ENCODE assay signal across 1 cellular context in the genomic region with DNA sequence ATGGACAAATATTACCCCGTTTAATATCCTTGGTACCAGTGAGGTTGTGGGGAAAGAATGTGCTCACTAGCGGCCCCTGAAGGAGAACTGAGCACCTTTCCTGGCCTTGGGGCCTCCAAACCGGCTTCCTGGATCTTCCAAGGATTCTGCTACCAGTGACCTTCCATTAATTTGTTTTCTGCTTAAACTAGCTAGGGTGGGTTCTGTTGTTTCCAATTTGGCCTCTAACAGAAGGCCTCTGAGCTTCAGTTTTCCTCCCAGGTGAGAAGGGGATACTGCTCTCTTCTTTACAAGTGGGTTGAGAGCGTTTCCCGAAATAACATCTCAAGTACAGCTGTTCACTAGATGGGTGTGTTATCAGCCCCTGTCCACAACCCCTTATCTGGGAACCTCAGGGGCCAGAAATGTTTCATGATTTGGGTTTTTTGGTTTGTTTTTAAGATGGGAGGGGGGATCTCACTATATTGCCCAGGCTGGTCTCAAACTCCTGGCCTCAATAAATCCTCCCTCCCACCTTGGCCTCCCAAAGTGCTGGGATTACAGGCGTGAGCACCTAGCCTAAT.
TF ChIP-seq lines count a peak whose summit lies in the region.

No MANE protein-coding gene starts in this region.

TF ChIP-seq in K562, 482 proteins besides CTCF, POLR2A, EP300 and RAD21 (continued from another document and continues in another):
- TF ChIP-seq, protein P1, sequence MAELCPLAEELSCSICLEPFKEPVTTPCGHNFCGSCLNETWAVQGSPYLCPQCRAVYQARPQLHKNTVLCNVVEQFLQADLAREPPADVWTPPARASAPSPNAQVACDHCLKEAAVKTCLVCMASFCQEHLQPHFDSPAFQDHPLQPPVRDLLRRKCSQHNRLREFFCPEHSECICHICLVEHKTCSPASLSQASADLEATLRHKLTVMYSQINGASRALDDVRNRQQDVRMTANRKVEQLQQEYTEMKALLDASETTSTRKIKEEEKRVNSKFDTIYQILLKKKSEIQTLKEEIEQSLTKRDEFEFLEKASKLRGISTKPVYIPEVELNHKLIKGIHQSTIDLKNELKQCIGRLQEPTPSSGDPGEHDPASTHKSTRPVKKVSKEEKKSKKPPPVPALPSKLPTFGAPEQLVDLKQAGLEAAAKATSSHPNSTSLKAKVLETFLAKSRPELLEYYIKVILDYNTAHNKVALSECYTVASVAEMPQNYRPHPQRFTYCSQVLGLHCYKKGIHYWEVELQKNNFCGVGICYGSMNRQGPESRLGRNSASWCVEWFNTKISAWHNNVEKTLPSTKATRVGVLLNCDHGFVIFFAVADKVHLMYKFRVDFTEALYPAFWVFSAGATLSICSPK (IDR thresholded peaks at IDR 0.05; ENCODE audit: borderline replicate concordance) = no peak
- TF ChIP-seq ZFP36 (IDR thresholded peaks at IDR 0.05; ENCODE audit: low read depth, low read length, partially characterized antibody) = no peak
- peak; percentile 50; the same call in 1 of the 2 replicates for TF ChIP-seq ZNF311 (CRISPR knock-in tag; IDR thresholded peaks at IDR 0.05)
- peak; percentile 70 for TF ChIP-seq SMAD4 (CRISPR knock-in tag; conservative IDR thresholded peaks at IDR 0.05)
- TF ChIP-seq SP2 (IDR thresholded peaks at IDR 0.05; ENCODE audit: extremely low read depth, low read depth, low read length, poor library complexity, severe bottlenecking) = no peak
- peak; percentile 98 for TF ChIP-seq HDAC2 (IDR thresholded peaks at IDR 0.05)
- TF ChIP-seq ZNF79 (CRISPR knock-in tag; IDR thresholded peaks at IDR 0.05; ENCODE audit: low read depth) = no peak
- 0 out of 2 replicates have a peak, but pooled peaks have one; percentile 14 for TF ChIP-seq NR2C1 (IDR thresholded peaks at IDR 0.05)
- peak; percentile 40 for TF ChIP-seq NR2C1 (tag; IDR thresholded peaks at IDR 0.05)
- peak; percentile 56; the same call in 1 of the 2 replicates for TF ChIP-seq RUNX1 (IDR thresholded peaks at IDR 0.05; ENCODE audit: low read depth)
- TF ChIP-seq, protein P2, sequence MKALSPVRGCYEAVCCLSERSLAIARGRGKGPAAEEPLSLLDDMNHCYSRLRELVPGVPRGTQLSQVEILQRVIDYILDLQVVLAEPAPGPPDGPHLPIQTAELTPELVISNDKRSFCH (CRISPR knock-in tag; IDR thresholded peaks at IDR 0.05) = no peak
- TF ChIP-seq, protein P2 (tag; IDR thresholded peaks at IDR 0.05) = peak; percentile 44; the same call in 1 of the 2 replicates
- no peak for TF ChIP-seq ZNF778 (CRISPR knock-in tag; IDR thresholded peaks at IDR 0.05)
- no peak for TF ChIP-seq GTF2A2 (tag; IDR thresholded peaks at IDR 0.05)
- TF ChIP-seq NR4A1 (CRISPR knock-in tag; IDR thresholded peaks at IDR 0.05) = no peak
- peak; percentile 61; the same call in 1 of the 2 replicates for TF ChIP-seq NR4A1 (tag; IDR thresholded peaks at IDR 0.05)
- TF ChIP-seq ZNF143 (CRISPR knock-in tag; IDR thresholded peaks at IDR 0.05) = no peak
- TF ChIP-seq ZNF174 (CRISPR knock-in tag; IDR thresholded peaks at IDR 0.05) = no peak
- peak; percentile 78; the same call in 1 of the 2 replicates for TF ChIP-seq ZNF197 (CRISPR knock-in tag; IDR thresholded peaks at IDR 0.05; ENCODE audit: low read depth)
- TF ChIP-seq EHMT2 (IDR thresholded peaks at IDR 0.05) = 0 out of 2 replicates have a peak, but pooled peaks have one; percentile 18
- no peak for TF ChIP-seq MCM2 (IDR thresholded peaks at IDR 0.05; ENCODE audit: low read depth)
- TF ChIP-seq PHF20 (IDR thresholded peaks at IDR 0.05; ENCODE audit: partially characterized antibody) = no peak
- TF ChIP-seq, protein P3, sequence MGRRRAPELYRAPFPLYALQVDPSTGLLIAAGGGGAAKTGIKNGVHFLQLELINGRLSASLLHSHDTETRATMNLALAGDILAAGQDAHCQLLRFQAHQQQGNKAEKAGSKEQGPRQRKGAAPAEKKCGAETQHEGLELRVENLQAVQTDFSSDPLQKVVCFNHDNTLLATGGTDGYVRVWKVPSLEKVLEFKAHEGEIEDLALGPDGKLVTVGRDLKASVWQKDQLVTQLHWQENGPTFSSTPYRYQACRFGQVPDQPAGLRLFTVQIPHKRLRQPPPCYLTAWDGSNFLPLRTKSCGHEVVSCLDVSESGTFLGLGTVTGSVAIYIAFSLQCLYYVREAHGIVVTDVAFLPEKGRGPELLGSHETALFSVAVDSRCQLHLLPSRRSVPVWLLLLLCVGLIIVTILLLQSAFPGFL (CRISPR knock-in tag; IDR thresholded peaks at IDR 0.05) = no peak
- TF ChIP-seq CREM (IDR thresholded peaks at IDR 0.05; ENCODE audit: low read depth) = peak; percentile 64
- TF ChIP-seq ZC3H11A (IDR thresholded peaks at IDR 0.05; ENCODE audit: low read depth, low read length) = no peak
- peak; percentile 73; the same call in 1 of the 2 replicates for TF ChIP-seq ZNF175 (CRISPR knock-in tag; IDR thresholded peaks at IDR 0.05; ENCODE audit: low read depth)
- TF ChIP-seq POU5F1 (IDR thresholded peaks at IDR 0.05; ENCODE audit: borderline replicate concordance, low read depth, low read length, partially characterized antibody) = no peak
- TF ChIP-seq, protein P4, sequence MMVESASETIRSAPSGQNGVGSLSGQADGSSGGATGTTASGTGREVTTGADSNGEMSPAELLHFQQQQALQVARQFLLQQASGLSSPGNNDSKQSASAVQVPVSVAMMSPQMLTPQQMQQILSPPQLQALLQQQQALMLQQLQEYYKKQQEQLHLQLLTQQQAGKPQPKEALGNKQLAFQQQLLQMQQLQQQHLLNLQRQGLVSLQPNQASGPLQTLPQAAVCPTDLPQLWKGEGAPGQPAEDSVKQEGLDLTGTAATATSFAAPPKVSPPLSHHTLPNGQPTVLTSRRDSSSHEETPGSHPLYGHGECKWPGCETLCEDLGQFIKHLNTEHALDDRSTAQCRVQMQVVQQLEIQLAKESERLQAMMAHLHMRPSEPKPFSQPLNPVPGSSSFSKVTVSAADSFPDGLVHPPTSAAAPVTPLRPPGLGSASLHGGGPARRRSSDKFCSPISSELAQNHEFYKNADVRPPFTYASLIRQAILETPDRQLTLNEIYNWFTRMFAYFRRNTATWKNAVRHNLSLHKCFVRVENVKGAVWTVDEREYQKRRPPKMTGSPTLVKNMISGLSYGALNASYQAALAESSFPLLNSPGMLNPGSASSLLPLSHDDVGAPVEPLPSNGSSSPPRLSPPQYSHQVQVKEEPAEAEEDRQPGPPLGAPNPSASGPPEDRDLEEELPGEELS (CRISPR knock-in tag; IDR thresholded peaks at IDR 0.05; ENCODE audit: borderline replicate concordance) = no peak
- no peak for TF ChIP-seq ZFP1 (CRISPR knock-in tag; IDR thresholded peaks at IDR 0.05)
- 0 out of 2 replicates have a peak, but pooled peaks have one; percentile 13 for TF ChIP-seq PHF21A (IDR thresholded peaks at IDR 0.05; ENCODE audit: borderline replicate concordance, low read depth)
- no peak for TF ChIP-seq NFRKB (IDR thresholded peaks at IDR 0.05; ENCODE audit: low read depth)
- TF ChIP-seq ZNF263 (CRISPR knock-in tag; IDR thresholded peaks at IDR 0.05; ENCODE audit: borderline replicate concordance) = no peak
- TF ChIP-seq BRF1 (IDR thresholded peaks at IDR 0.05; ENCODE audit: borderline replicate concordance, extremely low read depth, insufficient read length) = no peak
- TF ChIP-seq ZNF77 (CRISPR knock-in tag; IDR thresholded peaks at IDR 0.05) = no peak
- TF ChIP-seq GATA2 (CRISPR knock-in tag; IDR thresholded peaks at IDR 0.05) = peak; percentile 83
- TF ChIP-seq TEAD4 (IDR thresholded peaks at IDR 0.05; ENCODE audit: low read length) = peak; percentile 95
- no peak for TF ChIP-seq TEAD4 (CRISPR knock-in tag; IDR thresholded peaks at IDR 0.05; ENCODE audit: borderline replicate concordance)
- TF ChIP-seq TEAD1 (CRISPR knock-in tag; IDR thresholded peaks at IDR 0.05) = peak; percentile 80 to 86
- TF ChIP-seq, protein P5, sequence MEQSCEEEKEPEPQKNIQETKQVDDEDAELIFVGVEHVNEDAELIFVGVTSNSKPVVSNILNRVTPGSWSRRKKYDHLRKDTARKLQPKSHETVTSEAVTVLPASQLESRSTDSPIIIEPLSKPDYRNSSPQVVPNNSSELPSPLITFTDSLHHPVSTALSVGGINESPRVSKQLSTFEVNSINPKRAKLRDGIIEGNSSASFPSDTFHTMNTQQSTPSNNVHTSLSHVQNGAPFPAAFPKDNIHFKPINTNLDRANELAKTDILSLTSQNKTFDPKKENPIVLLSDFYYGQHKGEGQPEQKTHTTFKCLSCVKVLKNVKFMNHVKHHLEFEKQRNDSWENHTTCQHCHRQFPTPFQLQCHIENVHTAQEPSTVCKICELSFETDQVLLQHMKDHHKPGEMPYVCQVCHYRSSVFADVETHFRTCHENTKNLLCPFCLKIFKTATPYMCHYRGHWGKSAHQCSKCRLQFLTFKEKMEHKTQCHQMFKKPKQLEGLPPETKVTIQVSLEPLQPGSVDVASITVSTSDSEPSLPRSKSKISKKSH (CRISPR knock-in tag; IDR thresholded peaks at IDR 0.05) = no peak
- no peak for TF ChIP-seq POLR2H (tag; IDR thresholded peaks at IDR 0.05; ENCODE audit: low read depth)
- peak; percentile 95 for TF ChIP-seq DPF2 (IDR thresholded peaks at IDR 0.05)
- no peak for TF ChIP-seq GATAD2A (IDR thresholded peaks at IDR 0.05)
- TF ChIP-seq DIDO1 (tag; IDR thresholded peaks at IDR 0.05; ENCODE audit: low read depth) = no peak
- TF ChIP-seq, protein P6, sequence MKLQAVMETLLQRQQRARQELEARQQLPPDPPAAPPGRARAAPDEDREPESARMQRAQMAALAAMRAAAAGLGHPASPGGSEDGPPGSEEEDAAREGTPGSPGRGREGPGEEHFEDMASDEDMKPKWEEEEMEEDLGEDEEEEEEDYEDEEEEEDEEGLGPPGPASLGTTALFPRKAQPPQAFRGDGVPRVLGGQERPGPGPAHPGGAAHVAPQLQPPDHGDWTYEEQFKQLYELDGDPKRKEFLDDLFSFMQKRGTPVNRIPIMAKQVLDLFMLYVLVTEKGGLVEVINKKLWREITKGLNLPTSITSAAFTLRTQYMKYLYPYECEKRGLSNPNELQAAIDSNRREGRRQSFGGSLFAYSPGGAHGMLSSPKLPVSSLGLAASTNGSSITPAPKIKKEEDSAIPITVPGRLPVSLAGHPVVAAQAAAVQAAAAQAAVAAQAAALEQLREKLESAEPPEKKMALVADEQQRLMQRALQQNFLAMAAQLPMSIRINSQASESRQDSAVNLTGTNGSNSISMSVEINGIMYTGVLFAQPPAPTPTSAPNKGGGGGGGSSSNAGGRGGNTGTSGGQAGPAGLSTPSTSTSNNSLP (IDR thresholded peaks at IDR 0.05; ENCODE audit: borderline replicate concordance, low read depth, low read length) = peak; percentile 79; the same call in 1 of the 2 replicates
- peak; percentile 85; the same call in 1 of the 2 replicates for TF ChIP-seq NBN (IDR thresholded peaks at IDR 0.05; ENCODE audit: low read depth)
- TF ChIP-seq, protein P7, sequence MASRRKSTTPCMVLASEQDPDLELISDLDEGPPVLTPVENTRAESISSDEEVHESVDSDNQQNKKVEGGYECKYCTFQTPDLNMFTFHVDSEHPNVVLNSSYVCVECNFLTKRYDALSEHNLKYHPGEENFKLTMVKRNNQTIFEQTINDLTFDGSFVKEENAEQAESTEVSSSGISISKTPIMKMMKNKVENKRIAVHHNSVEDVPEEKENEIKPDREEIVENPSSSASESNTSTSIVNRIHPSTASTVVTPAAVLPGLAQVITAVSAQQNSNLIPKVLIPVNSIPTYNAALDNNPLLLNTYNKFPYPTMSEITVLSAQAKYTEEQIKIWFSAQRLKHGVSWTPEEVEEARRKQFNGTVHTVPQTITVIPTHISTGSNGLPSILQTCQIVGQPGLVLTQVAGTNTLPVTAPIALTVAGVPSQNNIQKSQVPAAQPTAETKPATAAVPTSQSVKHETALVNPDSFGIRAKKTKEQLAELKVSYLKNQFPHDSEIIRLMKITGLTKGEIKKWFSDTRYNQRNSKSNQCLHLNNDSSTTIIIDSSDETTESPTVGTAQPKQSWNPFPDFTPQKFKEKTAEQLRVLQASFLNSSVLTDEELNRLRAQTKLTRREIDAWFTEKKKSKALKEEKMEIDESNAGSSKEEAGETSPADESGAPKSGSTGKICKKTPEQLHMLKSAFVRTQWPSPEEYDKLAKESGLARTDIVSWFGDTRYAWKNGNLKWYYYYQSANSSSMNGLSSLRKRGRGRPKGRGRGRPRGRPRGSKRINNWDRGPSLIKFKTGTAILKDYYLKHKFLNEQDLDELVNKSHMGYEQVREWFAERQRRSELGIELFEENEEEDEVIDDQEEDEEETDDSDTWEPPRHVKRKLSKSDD (conservative IDR thresholded peaks at IDR 0.05; ENCODE audit: low read length) = no peak
- peak; percentile 82; the same call in 1 of the 2 replicates for TF ChIP-seq ZKSCAN8 (CRISPR knock-in tag; IDR thresholded peaks at IDR 0.05)
- no peak for TF ChIP-seq FUS (optimal IDR thresholded peaks at IDR 0.05; ENCODE audit: low read depth, low read length)
- TF ChIP-seq ZNF445 (CRISPR knock-in tag; IDR thresholded peaks at IDR 0.05; ENCODE audit: low read depth) = no peak
- TF ChIP-seq ZNF217 (CRISPR knock-in tag; IDR thresholded peaks at IDR 0.05) = no peak
- TF ChIP-seq ZNF589 (CRISPR knock-in tag; IDR thresholded peaks at IDR 0.05; ENCODE audit: low read depth) = peak; percentile 55; the same call in 1 of the 2 replicates
- TF ChIP-seq MIER1 (IDR thresholded peaks at IDR 0.05; ENCODE audit: low read depth) = 0 out of 2 replicates have a peak, but pooled peaks have one; percentile 6
- TF ChIP-seq EP400 (IDR thresholded peaks at IDR 0.05) = peak; percentile 36; the same call in 1 of the 2 replicates
- no peak for TF ChIP-seq CBFB (CRISPR knock-in tag; IDR thresholded peaks at IDR 0.05)
- TF ChIP-seq ZBED1 (IDR thresholded peaks at IDR 0.05) = 0 out of 2 replicates have a peak, but pooled peaks have one; percentile 39
- TF ChIP-seq DDX20 (tag; IDR thresholded peaks at IDR 0.05; ENCODE audit: low read depth) = 0 out of 2 replicates have a peak, but pooled peaks have one; percentile 21
- TF ChIP-seq DACH1 (IDR thresholded peaks at IDR 0.05; ENCODE audit: partially characterized antibody) = peak; percentile 95
- no peak for TF ChIP-seq PRPF4 (IDR thresholded peaks at IDR 0.05; ENCODE audit: insufficient read depth, low read depth, low read length, poor library complexity, severe bottlenecking)
- no peak for TF ChIP-seq BMI1 (IDR thresholded peaks at IDR 0.05; ENCODE audit: low read length)
- TF ChIP-seq CCAR2 (IDR thresholded peaks at IDR 0.05; ENCODE audit: low read depth, low read length) = no peak
- TF ChIP-seq NFE2 (IDR thresholded peaks at IDR 0.05; ENCODE audit: low read depth) = peak; percentile 33; the same call in 1 of the 2 replicates
- TF ChIP-seq SAFB2 (IDR thresholded peaks at IDR 0.05; ENCODE audit: borderline replicate concordance, low read depth, low read length, severe bottlenecking) = no peak
- TF ChIP-seq, protein P8, sequence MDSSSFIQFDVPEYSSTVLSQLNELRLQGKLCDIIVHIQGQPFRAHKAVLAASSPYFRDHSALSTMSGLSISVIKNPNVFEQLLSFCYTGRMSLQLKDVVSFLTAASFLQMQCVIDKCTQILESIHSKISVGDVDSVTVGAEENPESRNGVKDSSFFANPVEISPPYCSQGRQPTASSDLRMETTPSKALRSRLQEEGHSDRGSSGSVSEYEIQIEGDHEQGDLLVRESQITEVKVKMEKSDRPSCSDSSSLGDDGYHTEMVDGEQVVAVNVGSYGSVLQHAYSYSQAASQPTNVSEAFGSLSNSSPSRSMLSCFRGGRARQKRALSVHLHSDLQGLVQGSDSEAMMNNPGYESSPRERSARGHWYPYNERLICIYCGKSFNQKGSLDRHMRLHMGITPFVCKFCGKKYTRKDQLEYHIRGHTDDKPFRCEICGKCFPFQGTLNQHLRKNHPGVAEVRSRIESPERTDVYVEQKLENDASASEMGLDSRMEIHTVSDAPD (CRISPR knock-in tag; IDR thresholded peaks at IDR 0.05) = no peak
